In genomic region chr2:8644605-8645175, GRCh38 we compare ENCODE assay signal across 12 cellular contexts. TPM values are rescaled to one million over a fixed set of nuclear protein-coding genes. Genes with fewer than 3 reads are reported as not detected.
DNase-seq lines count a peak whose midpoint lies in the region; ATAC-seq and TF ChIP-seq lines count a peak whose summit lies in the region.
"Had no signal": no experiment of that assay in that cellular context is flagged by ENCODE, and none has a peak within 500 bp of the region (broad histone marks: within the 10 kb centered on the region; RNA-seq: fewer than 3 reads in every experiment).

No MANE protein-coding gene starts in this region.

- no peaks in the 10 kb centered on the region for H3K4me1 Mint-ChIP-seq in endothelial cell (ENCODE audit: unreplicated experiment)
- H3K4me1 Mint-ChIP-seq in natural killer cell treated with Interleukin-12 subunit alpha and Interleukin-12 subunit beta and Interleukin-15 and Interleukin-18, amount 100 ng/mL, for 72 hours (ENCODE audit: low read depth in 2 of 2): peaks cover 6 to 13% of the 10 kb centered on the region in 2 donors
- H3K4me1 Mint-ChIP-seq: memory B cell had no signal

- H3K36me3 Mint-ChIP-seq in endothelial cell (ENCODE audit: low read depth, unreplicated experiment): peaks cover 10% of the 10 kb centered on the region
- no peaks in the 10 kb centered on the region for H3K36me3 Mint-ChIP-seq in natural killer cell treated with Interleukin-12 subunit alpha and Interleukin-12 subunit beta and Interleukin-15 and Interleukin-18, amount 100 ng/mL, for 72 hours
- H3K36me3 Mint-ChIP-seq: memory B cell had no signal

- ATAC-seq in natural killer cell treated with Interleukin-12 subunit alpha and Interleukin-12 subunit beta and Interleukin-15 and Interleukin-18, amount 100 ng/mL, for 72 hours: peak; percentile 85 to 90
- no peak for ATAC-seq in HG03342 (IDR thresholded peaks at IDR 0.05; ENCODE audit: unreplicated experiment)
- no peak for ATAC-seq in GM18502 (IDR thresholded peaks at IDR 0.05; ENCODE audit: poor library complexity, unreplicated experiment)
- ATAC-seq: GM12878 had no signal

- no peaks in the 10 kb centered on the region for H3K36me3 ChIP-seq in GM06990 (ENCODE audit: control insufficient read depth, insufficient read depth, low read length)

- H3K27me3 Mint-ChIP-seq in endothelial cell (ENCODE audit: unreplicated experiment): no peaks in the 10 kb centered on the region
- no peaks in the 10 kb centered on the region for H3K27me3 Mint-ChIP-seq in natural killer cell treated with Interleukin-12 subunit alpha and Interleukin-12 subunit beta and Interleukin-15 and Interleukin-18, amount 100 ng/mL, for 72 hours
- H3K27me3 Mint-ChIP-seq: memory B cell had no signal

- H3K9me3 Mint-ChIP-seq in endothelial cell (ENCODE audit: unreplicated experiment): no peaks in the 10 kb centered on the region
- no peaks in the 10 kb centered on the region for H3K9me3 Mint-ChIP-seq in natural killer cell treated with Interleukin-12 subunit alpha and Interleukin-12 subunit beta and Interleukin-15 and Interleukin-18, amount 100 ng/mL, for 72 hours

- H3K4me3 Mint-ChIP-seq in endothelial cell (ENCODE audit: unreplicated experiment): no peak overlapping the region
- no peak overlapping the region for H3K4me3 Mint-ChIP-seq in natural killer cell treated with Interleukin-12 subunit alpha and Interleukin-12 subunit beta and Interleukin-15 and Interleukin-18, amount 100 ng/mL, for 72 hours
- H3K4me3 Mint-ChIP-seq: memory B cell; T-helper 2 cell treated with Interferon-gamma antibody and Interleukin-4, amounts not matched to agents 5 μg/mL and 100 μg/mL, for 36 hours had no signal

- H3K27me3 ChIP-seq in GM06990 (replicated peaks; ENCODE audit: control insufficient read depth, insufficient read depth, low read length): peaks cover 1% of the 10 kb centered on the region; the same call in 1 of the 2 replicates

- DNase-seq in GM06990 (ENCODE audit: extremely low read depth, insufficient read length): no peak
- DNase-seq in NB4 (ENCODE audit: low read depth): peak; percentile 96
- no peak for DNase-seq in endothelial cell (ENCODE audit: low spot score)
- DNase-seq in natural killer cell treated with Interleukin-12 subunit alpha and Interleukin-12 subunit beta and Interleukin-15 and Interleukin-18, amount 100 ng/mL, for 72 hours (ENCODE audit: low spot score): peak; percentile 81
- DNase-seq in NCI-H187 treated with DMSO at 0.1 percent for 48 hours (lab: John Stamatoyannopoulos, UW): no peak
- no peak for DNase-seq in activated gamma-delta T cell (lab: John Stamatoyannopoulos, UW)
- DNase-seq: NCI-H510A treated with DMSO at 0.1 percent for 48 hours had no signal

- no peak for TF ChIP-seq POLR2A in NB4 (IDR thresholded peaks at IDR 0.05; ENCODE audit: extremely low read depth, insufficient read length)

- H3K27ac Mint-ChIP-seq in endothelial cell (ENCODE audit: unreplicated experiment): no peak overlapping the region
- H3K27ac Mint-ChIP-seq in natural killer cell treated with Interleukin-12 subunit alpha and Interleukin-12 subunit beta and Interleukin-15 and Interleukin-18, amount 100 ng/mL, for 72 hours: peak overlapping the region in 1 of 2 donors; percentile 11
- H3K27ac Mint-ChIP-seq: memory B cell had no signal

- TF ChIP-seq CTCF in GM06990 (IDR thresholded peaks at IDR 0.05; ENCODE audit: insufficient read depth, low read length, poor library complexity, severe bottlenecking) (peak; percentile 19), NB4 (IDR thresholded peaks at IDR 0.05; ENCODE audit: low read depth, low read length) (peak; percentile 12), endothelial cell (IDR thresholded peaks at IDR 0.05; ENCODE audit: unreplicated experiment) (peak; percentile 16)

- H3K4me3 ChIP-seq in GM06990 (replicated peaks; ENCODE audit: low read depth, low read length) (no peak overlapping the region), NB4 (ENCODE audit: low read depth, low read length) (no peak overlapping the region)
- H3K4me3 ChIP-seq: GM12878 had no signal

RNA-seq across cellular contexts. Expression of gene ID2, which starts 37.2 kb away (rescaled TPM):
- 9.4 TPM for total RNA-seq in endothelial cell (ENCODE audit: unreplicated experiment)
- total RNA-seq in natural killer cell treated with Interleukin-12 subunit alpha and Interleukin-12 subunit beta and Interleukin-15 and Interleukin-18, amount 100 ng/mL, for 72 hours: 100 to 1,000 TPM; 247 to 279 TPM

Comparison
In these comparisons a context has a peak if more than half of its experiments do, and no peak if none do; other contexts are left out.
1. DNase-seq: peak in NB4 (single experiment) and natural killer cell treated with Interleukin-12 subunit alpha and Interleukin-12 subunit beta and Interleukin-15 and Interleukin-18, amount 100 ng/mL, for 72 hours (single experiment); none in GM06990 (single experiment), endothelial cell (single experiment), NCI-H187 treated with DMSO at 0.1 percent for 48 hours (single experiment) and activated gamma-delta T cell (single experiment).
2. ATAC-seq: peak in natural killer cell treated with Interleukin-12 subunit alpha and Interleukin-12 subunit beta and Interleukin-15 and Interleukin-18, amount 100 ng/mL, for 72 hours (2 of 2); none in HG03342 (single experiment) and GM18502 (single experiment).
3. RNA of gene ID2, which starts 37.2 kb away (total RNA-seq): 247 to 279 TPM in natural killer cell treated with Interleukin-12 subunit alpha and Interleukin-12 subunit beta and Interleukin-15 and Interleukin-18, amount 100 ng/mL, for 72 hours; 9.4 TPM in endothelial cell (single experiment); every median in the first group is over 10 times any median in the second.
4. Peak in every context shown above with its lines, with median percentiles within 50 percentile points of each other: CTCF ChIP-seq.